Comparison of ENCODE assay signal across 25 cellular contexts in the genomic region with DNA sequence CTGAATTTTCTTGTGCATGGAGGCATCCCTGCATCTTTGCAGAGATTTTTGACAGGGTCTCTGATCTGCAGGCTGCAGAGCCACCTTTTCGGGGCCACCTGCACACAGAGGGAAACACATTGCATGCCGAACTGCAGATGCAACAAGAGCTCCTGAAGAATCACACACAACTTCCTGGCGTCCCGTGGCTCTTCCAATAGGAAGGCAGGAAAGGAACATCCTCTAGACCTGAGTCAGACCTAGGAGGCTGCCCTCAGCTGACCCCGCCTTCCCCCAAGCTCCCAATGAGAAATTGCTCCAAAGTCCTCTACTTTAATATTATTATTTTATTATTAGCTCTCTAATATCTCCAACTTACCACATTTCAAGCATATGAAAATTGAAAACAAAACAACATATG.
"Had no signal": no experiment of that assay in that cellular context is flagged by ENCODE, and none has a peak within 500 bp of the region (broad histone marks: within the 10 kb centered on the region; RNA-seq: fewer than 3 reads in every experiment).

No MANE protein-coding gene starts in this region.

- H3K27me3 ChIP-seq: body of pancreas, cardiac muscle cell, gastrocnemius medialis, pancreas, right atrium auricular region, testis had no signal

- H3K27ac Mint-ChIP-seq: activated CD8-positive, alpha-beta T cell treated with anti-CD3 and anti-CD28 coated beads, Interleukin-2, amount 10 ng/mL, durations not matched to agents 7 days and 5 days; activated naive CD4-positive, alpha-beta T cell treated with anti-CD3 and anti-CD28 coated beads, Interleukin-2, amount 50 U/mL, for 24 hours; activated T-helper 1 cell treated with anti-CD3 and anti-CD28 coated beads, Interleukin-12 subunit alpha, Interleukin-12 subunit beta, Interleukin-2, Interleukin-4 antibody, amounts not matched to agents 30 ng/mL and 10 ng/mL and 1 ng/mL, durations not matched to agents 14 hours and 24 hours and 36 hours; memory B cell; nephron progenitor cell; type B pancreatic cell had no signal

- H3K4me1 Mint-ChIP-seq: activated naive CD4-positive, alpha-beta T cell treated with anti-CD3 and anti-CD28 coated beads, Interleukin-2, amount 50 U/mL, for 24 hours; memory B cell had no signal

- ATAC-seq: activated CD8-positive, alpha-beta T cell treated with anti-CD3 and anti-CD28 coated beads, Interleukin-2, amount 10 ng/mL, durations not matched to agents 7 days and 5 days; body of pancreas; gastrocnemius medialis; left cardiac atrium; pancreas; psoas muscle had no signal

- H3K36me3 ChIP-seq: cardiac muscle cell, gastrocnemius medialis, pancreas, right atrium auricular region, spleen had no signal

- H3K4me3 Mint-ChIP-seq: activated CD8-positive, alpha-beta T cell treated with anti-CD3 and anti-CD28 coated beads, Interleukin-2, amount 10 ng/mL, durations not matched to agents 7 days and 5 days; activated naive CD4-positive, alpha-beta T cell treated with anti-CD3 and anti-CD28 coated beads, Interleukin-2, amount 50 U/mL, for 24 hours; activated T-helper 1 cell treated with anti-CD3 and anti-CD28 coated beads, Interleukin-12 subunit alpha, Interleukin-12 subunit beta, Interleukin-2, Interleukin-4 antibody, amounts not matched to agents 30 ng/mL and 10 ng/mL and 1 ng/mL, durations not matched to agents 14 hours and 24 hours and 36 hours; memory B cell; nephron progenitor cell; type B pancreatic cell had no signal

- H3K4me1 ChIP-seq: body of pancreas, gastrocnemius medialis, pancreas, psoas muscle, right atrium auricular region, spleen, testis had no signal

- H3K27me3 Mint-ChIP-seq: memory B cell had no signal

- H3K4me3 ChIP-seq: body of pancreas, cardiac muscle cell, gastrocnemius medialis, pancreas, psoas muscle, right atrium auricular region, spleen, testis had no signal

- H3K27ac ChIP-seq: body of pancreas, cardiac muscle cell, gastrocnemius medialis, pancreas, psoas muscle, right atrium auricular region, spleen, testis, VCaP had no signal

- H3K9me3 ChIP-seq: body of pancreas, gastrocnemius medialis, pancreas, psoas muscle, right atrium auricular region, testis had no signal

- H3K36me3 Mint-ChIP-seq: activated naive CD4-positive, alpha-beta T cell treated with anti-CD3 and anti-CD28 coated beads, Interleukin-2, amount 50 U/mL, for 24 hours; memory B cell; type B pancreatic cell had no signal

- H3K9me3 Mint-ChIP-seq: activated naive CD4-positive, alpha-beta T cell treated with anti-CD3 and anti-CD28 coated beads, Interleukin-2, amount 50 U/mL, for 24 hours; activated T-helper 1 cell treated with anti-CD3 and anti-CD28 coated beads, Interleukin-12 subunit alpha, Interleukin-12 subunit beta, Interleukin-2, Interleukin-4 antibody, amounts not matched to agents 30 ng/mL and 10 ng/mL and 1 ng/mL, durations not matched to agents 14 hours and 24 hours and 36 hours; memory B cell had no signal

- DNase-seq: activated CD4-positive, alpha-beta T cell treated with anti-CD3 and anti-CD28 coated beads for 1 hour; activated CD4-positive, alpha-beta T cell treated with anti-CD3 and anti-CD28 coated beads, Interleukin-2, amount 50 U/mL, for 1 hour; activated CD8-positive, alpha-beta T cell treated with anti-CD3 and anti-CD28 coated beads, Interleukin-2, amount 10 ng/mL, durations not matched to agents 7 days and 5 days; activated gamma-delta T cell; anterior cingulate cortex; body of pancreas; cortex of kidney; effector CD4-positive, alpha-beta T cell; gastrocnemius medialis; hippocampal formation; left cardiac atrium; nephron progenitor cell; pancreas; psoas muscle; spleen; stimulated activated CD4-positive, alpha-beta T cell treated with anti-CD3 and anti-CD28 coated beads, Interleukin-4, amount 100 ng/mL, for 1 hour; stimulated activated naive CD4-positive, alpha-beta T cell; testis had no signal
